Comparison of ENCODE assay signal across 23 cellular contexts in the genomic region with DNA sequence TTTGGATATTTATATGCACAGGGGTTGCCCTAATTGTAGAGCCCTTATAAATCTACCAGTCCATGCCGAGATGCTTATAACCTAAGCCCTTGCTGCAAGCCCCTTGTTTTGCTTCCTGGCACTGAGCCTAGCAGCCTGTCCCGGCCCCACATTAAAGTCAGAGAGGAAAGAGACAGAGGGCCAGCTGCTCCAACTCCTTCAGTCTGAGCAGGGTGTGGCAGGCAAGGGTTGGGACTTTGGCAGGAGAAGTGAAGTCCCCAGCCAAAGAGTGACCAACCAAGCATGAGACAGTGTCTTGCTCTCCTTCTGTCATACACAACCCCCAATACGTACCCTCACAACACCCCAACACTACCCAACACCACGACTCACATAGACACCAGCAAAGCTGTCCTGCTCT. TPM values are rescaled to one million over a fixed set of nuclear protein-coding genes. Genes with fewer than 3 reads are reported as not detected.
DNase-seq lines count a peak whose midpoint lies in the region; ATAC-seq and TF ChIP-seq lines count a peak whose summit lies in the region.
"Had no signal": no experiment of that assay in that cellular context is flagged by ENCODE, and none has a peak within 500 bp of the region (broad histone marks: within the 10 kb centered on the region; RNA-seq: fewer than 3 reads in every experiment).

No MANE protein-coding gene starts in this region.

- no peak overlapping the region for H2BK120ac ChIP-seq in mesenchymal stem cell (ENCODE audit: low read depth, low read length)

- no peak overlapping the region for H3K4me2 ChIP-seq in mesenchymal stem cell (ENCODE audit: low read length, poor library complexity, severe bottlenecking)

- H3K4ac ChIP-seq in mesenchymal stem cell (ENCODE audit: low read depth in 1 of 2, low read length in 2 of 2): no peak overlapping the region

- H3K36me3 ChIP-seq in SJCRH30 (no peaks in the 10 kb centered on the region), mesenchymal stem cell (ENCODE audit: control insufficient read depth in 1 of 2, insufficient read depth in 2 of 2, low read depth in 1 of 2, low read length in 2 of 2) (no peaks in the 10 kb centered on the region)
- H3K36me3 ChIP-seq: gastroesophageal sphincter had no signal

- H3K9me3 ChIP-seq in SJCRH30 (replicated peaks) (no peaks in the 10 kb centered on the region), mesenchymal stem cell (ENCODE audit: control insufficient read depth, low read length) (no peaks in the 10 kb centered on the region)
- H3K9me3 ChIP-seq: gastroesophageal sphincter had no signal

- peak overlapping the region in 1 of 3 experiments; percentile 62 for H3K4me3 Mint-ChIP-seq in nephron
- H3K4me3 Mint-ChIP-seq: activated CD4-positive, alpha-beta T cell treated with anti-CD3 and anti-CD28 coated beads, Interleukin-2, amount 10 ng/mL, durations not matched to agents 7 days and 5 days; CD8-positive, alpha-beta memory T cell; effector memory CD8-positive, alpha-beta T cell; naive thymus-derived CD4-positive, alpha-beta T cell; T-helper 17 cell; type B pancreatic cell had no signal

- H3K79me1 ChIP-seq in mesenchymal stem cell (replicated peaks; ENCODE audit: low read length, poor library complexity, severe bottlenecking): no peaks in the 10 kb centered on the region

- DNase-seq in DMS153 treated with DMSO at 0.1 percent for 48 hours (lab: John Stamatoyannopoulos, UW; ENCODE audit: unreplicated experiment) (peak; percentile 5), DMS153 (lab: John Stamatoyannopoulos, UW) (no peak), NCI-H1694 (lab: John Stamatoyannopoulos, UW) (peak; percentile 28), SJCRH30 (peak; percentile 71 to 79), Ammon's horn (ENCODE audit: low spot score) (no peak), mesenchymal stem cell (no peak)
- DNase-seq: activated CD4-positive, alpha-beta T cell treated with anti-CD3 and anti-CD28 coated beads, Interleukin-2, amount 10 ng/mL, durations not matched to agents 7 days and 5 days; activated CD8-positive, alpha-beta memory T cell treated with anti-CD3 and anti-CD28 coated beads, Interleukin-2, amount 50 U/mL, for 4 hours; activated effector memory CD4-positive, alpha-beta T cell treated with Interleukin-2 at 50 U/mL for 16 hours; AML-193; CD8-positive, alpha-beta memory T cell; effector memory CD8-positive, alpha-beta T cell; Kasumi-1; naive thymus-derived CD4-positive, alpha-beta T cell; NCI-H1048; NCI-H2107; T-helper 17 cell had no signal

- H2BK15ac ChIP-seq in mesenchymal stem cell (ENCODE audit: low read depth, poor library complexity, severe bottlenecking): no peak overlapping the region

- no peak overlapping the region for H3K4me3 ChIP-seq in SJCRH30
- no peak overlapping the region for H3K4me3 ChIP-seq in mesenchymal stem cell (ENCODE audit: insufficient read depth in 1 of 2, low read depth in 1 of 2, low read length in 2 of 2)
- H3K4me3 ChIP-seq: gastroesophageal sphincter had no signal

- H3K27ac ChIP-seq in SJCRH30: no peak overlapping the region
- no peak overlapping the region for H3K27ac ChIP-seq in mesenchymal stem cell (ENCODE audit: low read length, poor library complexity, severe bottlenecking)
- H3K27ac ChIP-seq: 22Rv1, gastroesophageal sphincter had no signal

- no peak overlapping the region for H3K18ac ChIP-seq in mesenchymal stem cell (ENCODE audit: low read depth in 1 of 2, low read length in 2 of 2)

- no peak for ATAC-seq in GM19452 (IDR thresholded peaks at IDR 0.05; ENCODE audit: unreplicated experiment)
- ATAC-seq: effector memory CD8-positive, alpha-beta T cell; esophagus mucosa; gastroesophageal sphincter; naive thymus-derived CD4-positive, alpha-beta T cell; T-helper 17 cell had no signal

- H3K23ac ChIP-seq in mesenchymal stem cell (ENCODE audit: low read length in 2 of 2): no peak overlapping the region

- WGBS in mesenchymal stem cell: 83% methylated on average over 4 of the region's 4 CpGs

- no peaks in the 10 kb centered on the region for H3K36me3 Mint-ChIP-seq in nephron (ENCODE audit: low read depth)
- H3K36me3 Mint-ChIP-seq: CD8-positive, alpha-beta memory T cell; naive thymus-derived CD4-positive, alpha-beta T cell; type B pancreatic cell had no signal

- H3K9me3 Mint-ChIP-seq in nephron: no peaks in the 10 kb centered on the region
- H3K9me3 Mint-ChIP-seq: activated CD4-positive, alpha-beta T cell treated with anti-CD3 and anti-CD28 coated beads, Interleukin-2, amount 10 ng/mL, durations not matched to agents 7 days and 5 days; CD8-positive, alpha-beta memory T cell; effector memory CD8-positive, alpha-beta T cell; naive thymus-derived CD4-positive, alpha-beta T cell; type B pancreatic cell had no signal

- H3K27ac Mint-ChIP-seq in nephron: peak overlapping the region; percentile 80 to 93 (median 86)
- H3K27ac Mint-ChIP-seq: activated CD4-positive, alpha-beta T cell treated with anti-CD3 and anti-CD28 coated beads, Interleukin-2, amount 10 ng/mL, durations not matched to agents 7 days and 5 days; CD8-positive, alpha-beta memory T cell; effector memory CD8-positive, alpha-beta T cell; T-helper 17 cell; type B pancreatic cell had no signal

- no peak overlapping the region for H2BK5ac ChIP-seq in mesenchymal stem cell (ENCODE audit: low read depth, low read length, poor library complexity, severe bottlenecking)

- peaks cover 4% of the 10 kb centered on the region for H3K27me3 Mint-ChIP-seq in nephron (ENCODE audit: low read depth)
- H3K27me3 Mint-ChIP-seq: type B pancreatic cell had no signal

- TF ChIP-seq CTCF in nephron (IDR thresholded peaks at IDR 0.05; ENCODE audit: unreplicated experiment in 3 of 3): no peak

- H3K9ac ChIP-seq in mesenchymal stem cell (ENCODE audit: low read length): no peak overlapping the region

- H3K4me1 ChIP-seq in SJCRH30 (peaks cover 6% of the 10 kb centered on the region; the same call in 1 of the 2 replicates), mesenchymal stem cell (ENCODE audit: control insufficient read depth, insufficient read depth, low read depth, low read length) (no peaks in the 10 kb centered on the region)

- H2AK5ac ChIP-seq in mesenchymal stem cell (ENCODE audit: low read length, severe bottlenecking): no peak overlapping the region

- peaks cover 61% of the 10 kb centered on the region for H3K4me1 Mint-ChIP-seq in nephron
- H3K4me1 Mint-ChIP-seq: activated CD4-positive, alpha-beta T cell treated with anti-CD3 and anti-CD28 coated beads, Interleukin-2, amount 10 ng/mL, durations not matched to agents 7 days and 5 days; CD8-positive, alpha-beta memory T cell; naive thymus-derived CD4-positive, alpha-beta T cell had no signal

- peak overlapping the region in 1 of 2 experiments; percentile 39 for H2BK12ac ChIP-seq in mesenchymal stem cell (ENCODE audit: low read length in 2 of 2)

- no peak overlapping the region for H4K8ac ChIP-seq in mesenchymal stem cell (ENCODE audit: low read length)

- H2AFZ ChIP-seq in mesenchymal stem cell (ENCODE audit: low read depth, low read length): no peak overlapping the region

- H3K14ac ChIP-seq in mesenchymal stem cell (ENCODE audit: low read length in 2 of 2): peak overlapping the region in 1 of 2 experiments; percentile 11

- H3K27me3 ChIP-seq in SJCRH30: no peaks in the 10 kb centered on the region
- peaks cover 0 to 64% of the 10 kb centered on the region in 2 experiments for H3K27me3 ChIP-seq in mesenchymal stem cell (ENCODE audit: control insufficient read depth in 1 of 2, insufficient read depth in 1 of 2, low read length in 2 of 2)
- H3K27me3 ChIP-seq: gastroesophageal sphincter had no signal

- H4K91ac ChIP-seq in mesenchymal stem cell (ENCODE audit: low read length): no peak overlapping the region

RNA-seq across cellular contexts. Expression of gene FZD7, which starts 54.7 kb away (rescaled TPM):
- 9.2 and 10.0 TPM in 2 replicates for total RNA-seq in SJCRH30 (2014; rRNA removed; shearing (Covaris generic))
- 25.4 TPM for polyA plus RNA-seq in mesenchymal stem cell (2013, experiment 1 of 2)
- 27.1 TPM for polyA plus RNA-seq in mesenchymal stem cell (2013, experiment 2 of 2)
- polyA plus RNA-seq: CD8-positive, alpha-beta memory T cell had no signal

Comparison
In these comparisons a context has a peak if more than half of its experiments do, and no peak if none do; other contexts are left out.
1. DNase-seq: peak in DMS153 treated with DMSO at 0.1 percent for 48 hours (single experiment), NCI-H1694 (single experiment) and SJCRH30 (2 of 2); none in DMS153 (single experiment), Ammon's horn (single experiment) and mesenchymal stem cell (single experiment).